ENCODE assay signal across 23 cellular contexts in genomic region chr3:197507541-197507940, GRCh38. TPM values are rescaled to one million over a fixed set of nuclear protein-coding genes. Genes with fewer than 3 reads are reported as not detected.
DNase-seq lines count a peak whose midpoint lies in the region; ATAC-seq and TF ChIP-seq lines count a peak whose summit lies in the region.
"Had no signal": no experiment of that assay in that cellular context is flagged by ENCODE, and none has a peak within 500 bp of the region (broad histone marks: within the 10 kb centered on the region; RNA-seq: fewer than 3 reads in every experiment).

No MANE protein-coding gene starts in this region.

- no peaks in the 10 kb centered on the region for H3K9me3 ChIP-seq in adrenal gland (replicated peaks in 1 of 3)
- H3K9me3 ChIP-seq: A549 had no signal

- no peak overlapping the region for H3K4me3 ChIP-seq in dorsolateral prefrontal cortex
- H3K4me3 ChIP-seq in adrenal gland = no peak overlapping the region
- H3K4me3 ChIP-seq: A549 had no signal

- peaks cover 8% of the 10 kb centered on the region for H3K27me3 Mint-ChIP-seq in nephron (ENCODE audit: low read depth)
- H3K27me3 Mint-ChIP-seq: CD4-positive, alpha-beta memory T cell; IgD-negative memory B cell had no signal

- no peak for TF ChIP-seq POLR2A in adrenal gland (IDR thresholded peaks at IDR 0.05)

- H3K9me3 Mint-ChIP-seq in nephron = no peaks in the 10 kb centered on the region
- H3K9me3 Mint-ChIP-seq: CD4-positive, alpha-beta memory T cell; IgD-negative memory B cell had no signal

- intact Hi-C loops in dorsolateral prefrontal cortex (cut with DNase I) (loop anchor here (10.0 kb wide), 2 partner anchors 133 to 283 kb away; no protein-coding TSS in a partner anchor), adrenal gland (cut with DNase I) (loop anchor here in 1 of 2 donors (5.0 kb wide), 1 partner anchor 260 kb away; no protein-coding TSS in a partner anchor)

- no peaks in the 10 kb centered on the region for H3K36me3 Mint-ChIP-seq in nephron (ENCODE audit: low read depth)
- H3K36me3 Mint-ChIP-seq: IgD-negative memory B cell had no signal

- CTCF ChIA-PET in RWPE1 (lab: Yijun Ruan, JAX) = no interaction called here

- peaks cover 39% of the 10 kb centered on the region for H3K4me1 Mint-ChIP-seq in nephron

- DNase-seq in RWPE1 (ENCODE audit: low spot score) (no peak), dorsolateral prefrontal cortex (no peak), substantia nigra (lab: John Stamatoyannopoulos, UW) (peak in 1 of 49 donors; percentile 35), adrenal gland (no peak), KG1 (lab: John Stamatoyannopoulos, UW) (no peak)
- DNase-seq: AML-193; CD4-positive, alpha-beta memory T cell; COR-L47; DMS53; GOT3; Karpas-422; NCI-H1436; NCI-H187; NCI-H345; NCI-H510A treated with DMSO at 0.1 percent for 48 hours had no signal

- peaks cover 0 to 8% of the 10 kb centered on the region in 2 donors for H3K4me1 ChIP-seq in adrenal gland (replicated peaks in 1 of 2)

- 60 to 80% (median 74%) methylated on average over 7 to 8 of the region's 8 CpGs for WGBS in adrenal gland, 4 donors

- ATAC-seq in HG03460 (IDR thresholded peaks at IDR 0.05; ENCODE audit: unreplicated experiment) = no peak
- ATAC-seq: A549, HCT116, SK-N-SH treated with all-trans-retinoic acid at 6 μM for 48 hours had no signal

- H3K27me3 ChIP-seq in dorsolateral prefrontal cortex = no peaks in the 10 kb centered on the region
- H3K27me3 ChIP-seq in adrenal gland = no peaks in the 10 kb centered on the region

- POLR2A ChIA-PET in RWPE1 (lab: Yijun Ruan, JAX; ENCODE audit: low non-redundant PET) = no interaction called here

- H3K4me3 Mint-ChIP-seq in nephron = no peak overlapping the region
- H3K4me3 Mint-ChIP-seq: CD4-positive, alpha-beta memory T cell; IgD-negative memory B cell had no signal

- peak overlapping the region; percentile 21; the same call in 1 of the 2 replicates for H3K27ac ChIP-seq in RWPE1
- H3K27ac ChIP-seq in dorsolateral prefrontal cortex = peak overlapping the region in 54 of 59 donors; percentile 58 to 99 (median 94)
- peak overlapping the region; percentile 22 for H3K27ac ChIP-seq in substantia nigra (ENCODE audit: low read depth, low read length, poor library complexity, severe bottlenecking)
- no peak overlapping the region for H3K27ac ChIP-seq in adrenal gland
- H3K27ac ChIP-seq: HL-60 had no signal

- peak overlapping the region in 2 of 3 experiments; percentile 54 to 62 for H3K27ac Mint-ChIP-seq in nephron
- H3K27ac Mint-ChIP-seq: IgD-negative memory B cell had no signal

- no peaks in the 10 kb centered on the region for H3K36me3 ChIP-seq in adrenal gland (replicated peaks in 1 of 2)

- TF ChIP-seq CTCF in RWPE1 (conservative IDR thresholded peaks at IDR 0.05; ENCODE audit: low read depth) (no peak), dorsolateral prefrontal cortex (IDR thresholded peaks at IDR 0.05 in 54 of 56, conservative IDR thresholded peaks at IDR 0.05 in 2 of 56; ENCODE audit: low read depth in 1 of 56, partially characterized antibody in 56 of 56) (no peak), nephron (IDR thresholded peaks at IDR 0.05; ENCODE audit: unreplicated experiment in 3 of 3) (no peak), adrenal gland (IDR thresholded peaks at IDR 0.05) (no peak)

RNA-seq across cellular contexts. Expression of gene BDH1, which starts 48.2 kb away (rescaled TPM):
- total RNA-seq in dorsolateral prefrontal cortex = 100 to 1,000 TPM in 35 of 120 experiments, 10 to 100 TPM in 85; 52.3 to 136 (median 86.9) TPM
- total RNA-seq in adrenal gland = 10 to 100 TPM in 4 of 8 donors, 1 to 10 TPM in 4; 5.7 to 16.7 (median 9.8) TPM
- polyA plus RNA-seq in adrenal gland = 10 to 100 TPM in 2 of 3 donors, 1 to 10 TPM in 1; 6.0 to 19.7 (median 12.0) TPM
- total RNA-seq: G401 had no signal

Comparison
In these comparisons a context has a peak if more than half of its experiments do, and no peak if none do; other contexts are left out.
1. H3K27ac ChIP-seq: peak in RWPE1 (single experiment), dorsolateral prefrontal cortex (54 of 59) and substantia nigra (single experiment); none in adrenal gland (0 of 5).